ENCODE assay signal across 1 cellular context in the genomic region with DNA sequence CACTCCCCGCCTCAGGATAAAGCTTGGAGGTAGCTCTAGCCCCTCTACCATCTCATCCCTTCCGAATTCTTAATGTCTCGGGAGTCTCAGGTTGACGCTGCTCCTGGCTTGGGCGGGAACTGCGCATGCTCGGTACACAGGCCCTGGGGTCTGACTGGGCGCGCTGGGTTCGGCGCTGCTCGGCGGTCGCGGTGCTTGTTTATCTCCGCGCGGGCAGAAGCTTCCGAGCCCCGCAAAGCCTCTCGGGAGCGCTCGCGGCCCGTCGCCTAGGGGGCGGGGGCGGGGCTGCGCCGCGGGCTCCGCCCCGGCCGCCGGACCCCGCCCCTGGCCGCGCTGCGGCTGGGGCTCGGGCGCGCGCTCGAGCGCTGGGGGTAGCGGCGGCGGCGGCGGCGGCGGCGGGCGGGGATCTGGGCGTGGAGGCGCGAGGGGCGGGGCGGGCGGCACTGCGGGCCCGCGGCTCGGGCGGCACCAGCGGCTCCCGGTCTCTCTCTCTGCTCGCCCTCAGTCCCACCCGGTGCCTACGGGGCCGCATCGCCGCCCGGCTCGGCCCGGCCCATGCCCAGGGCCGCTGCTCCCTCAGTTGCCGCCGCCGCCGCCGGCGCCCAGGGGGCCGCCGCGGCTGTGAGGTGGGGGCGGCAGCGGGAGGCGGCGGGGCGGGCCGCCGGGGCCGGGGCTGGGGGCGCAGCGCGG.
A peak's percentile ranks its signal among the peaks of the same experiment; 100 is the strongest.
TF ChIP-seq lines count a peak whose summit lies in the region.

Gene RAP2A, plus strand, starts transcription at position 443 of the 690 bp plus-strand sequence. CDS start 302 bp downstream, outside the sequence.

TF ChIP-seq in HepG2, 621 proteins besides CTCF, POLR2A, EP300 and RAD21 (continued from another document and continues in another):
- TF ChIP-seq FOXK2 (IDR thresholded peaks at IDR 0.05) (peak; percentile 90), HDAC6 (IDR thresholded peaks at IDR 0.05; ENCODE audit: low read depth, low read length) (no peak), CBX1 (IDR thresholded peaks at IDR 0.05; ENCODE audit: low read depth) (no peak), BORCS8-MEF2B (CRISPR knock-in tag; IDR thresholded peaks at IDR 0.05) (peak; percentile 82; the same call in 1 of the 2 replicates), SIN3B (IDR thresholded peaks at IDR 0.05; ENCODE audit: low read length) (0 out of 2 replicates have a peak, but pooled peaks have one; percentile 43), RBAK (CRISPR knock-in tag; IDR thresholded peaks at IDR 0.05) (no peak), ATF7 (IDR thresholded peaks at IDR 0.05) (no peak), ATF7 (CRISPR knock-in tag; IDR thresholded peaks at IDR 0.05) (no peak), ZNF766 (CRISPR knock-in tag; IDR thresholded peaks at IDR 0.05; ENCODE audit: borderline replicate concordance) (no peak), HNF4G (IDR thresholded peaks at IDR 0.05; ENCODE audit: borderline replicate concordance, low read depth, low read length) (no peak), HNF4G (CRISPR knock-in tag; IDR thresholded peaks at IDR 0.05; ENCODE audit: borderline replicate concordance, low read depth) (no peak), SNAI1 (CRISPR knock-in tag; IDR thresholded peaks at IDR 0.05; ENCODE audit: borderline replicate concordance) (no peak), ZNF704 (CRISPR knock-in tag; IDR thresholded peaks at IDR 0.05; ENCODE audit: borderline replicate concordance) (0 out of 2 replicates have a peak, but pooled peaks have one; percentile 28), ZNF607 (CRISPR knock-in tag; IDR thresholded peaks at IDR 0.05; ENCODE audit: borderline replicate concordance) (no peak), SP1 (IDR thresholded peaks at IDR 0.05) (no peak), SP1 (CRISPR knock-in tag; IDR thresholded peaks at IDR 0.05) (0 out of 2 replicates have a peak, but pooled peaks have one; percentile 16), TOPORS (CRISPR knock-in tag; IDR thresholded peaks at IDR 0.05) (no peak), ELF4 (CRISPR knock-in tag; IDR thresholded peaks at IDR 0.05; ENCODE audit: borderline replicate concordance) (0 out of 2 replicates have a peak, but pooled peaks have one; percentile 3), FOXA3 (CRISPR knock-in tag; IDR thresholded peaks at IDR 0.05) (0 out of 2 replicates have a peak, but pooled peaks have one; percentile 56), KDM5A (IDR thresholded peaks at IDR 0.05; ENCODE audit: borderline replicate concordance, low read length) (no peak), ZNF275 (CRISPR knock-in tag; IDR thresholded peaks at IDR 0.05; ENCODE audit: borderline replicate concordance) (no peak), ZNF383 (CRISPR knock-in tag; IDR thresholded peaks at IDR 0.05; ENCODE audit: borderline replicate concordance) (no peak), TMF1 (CRISPR knock-in tag; IDR thresholded peaks at IDR 0.05; ENCODE audit: low read depth) (peak; percentile 60; the same call in 1 of the 2 replicates), ZIK1 (CRISPR knock-in tag; IDR thresholded peaks at IDR 0.05; ENCODE audit: borderline replicate concordance, low read depth) (no peak), KDM2A (CRISPR knock-in tag; IDR thresholded peaks at IDR 0.05; ENCODE audit: borderline replicate concordance, low read depth) (peak; percentile 30; the same call in 1 of the 2 replicates), LRRFIP1 (CRISPR knock-in tag; conservative IDR thresholded peaks at IDR 0.05) (no peak), TCF7L2 (IDR thresholded peaks at IDR 0.05; ENCODE audit: low read depth, low read length) (no peak), MXI1 (IDR thresholded peaks at IDR 0.05; ENCODE audit: borderline replicate concordance, low read depth, low read length) (no peak; the same call in 2 of the 3 replicates), U2AF2 (IDR thresholded peaks at IDR 0.05; ENCODE audit: low read depth, low read length) (no peak), SRSF1 (optimal IDR thresholded peaks at IDR 0.05; ENCODE audit: low read depth, low read length) (no peak), SNAPC4 (CRISPR knock-in tag; IDR thresholded peaks at IDR 0.05) (no peak), RFXAP (CRISPR knock-in tag; IDR thresholded peaks at IDR 0.05; ENCODE audit: borderline replicate concordance) (no peak), HCFC1 (IDR thresholded peaks at IDR 0.05; ENCODE audit: low read depth, low read length) (no peak), FOXA1 (IDR thresholded peaks at IDR 0.05) (no peak), FOXA1 (CRISPR knock-in tag; IDR thresholded peaks at IDR 0.05) (peak; percentile 79), ZNF562 (CRISPR knock-in tag; IDR thresholded peaks at IDR 0.05; ENCODE audit: borderline replicate concordance) (no peak), ZSCAN20 (CRISPR knock-in tag; IDR thresholded peaks at IDR 0.05; ENCODE audit: borderline replicate concordance) (0 out of 2 replicates have a peak, but pooled peaks have one; percentile 10), ZBTB42 (CRISPR knock-in tag; IDR thresholded peaks at IDR 0.05) (no peak)
- TF ChIP-seq, protein P1, sequence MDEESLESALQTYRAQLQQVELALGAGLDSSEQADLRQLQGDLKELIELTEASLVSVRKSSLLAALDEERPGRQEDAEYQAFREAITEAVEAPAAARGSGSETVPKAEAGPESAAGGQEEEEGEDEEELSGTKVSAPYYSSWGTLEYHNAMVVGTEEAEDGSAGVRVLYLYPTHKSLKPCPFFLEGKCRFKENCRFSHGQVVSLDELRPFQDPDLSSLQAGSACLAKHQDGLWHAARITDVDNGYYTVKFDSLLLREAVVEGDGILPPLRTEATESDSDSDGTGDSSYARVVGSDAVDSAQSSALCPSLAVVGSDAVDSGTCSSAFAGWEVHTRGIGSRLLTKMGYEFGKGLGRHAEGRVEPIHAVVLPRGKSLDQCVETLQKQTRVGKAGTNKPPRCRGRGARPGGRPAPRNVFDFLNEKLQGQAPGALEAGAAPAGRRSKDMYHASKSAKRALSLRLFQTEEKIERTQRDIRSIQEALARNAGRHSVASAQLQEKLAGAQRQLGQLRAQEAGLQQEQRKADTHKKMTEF (CRISPR knock-in tag; IDR thresholded peaks at IDR 0.05) = 0 out of 2 replicates have a peak, but pooled peaks have one; percentile 1
- TF ChIP-seq, protein P2, sequence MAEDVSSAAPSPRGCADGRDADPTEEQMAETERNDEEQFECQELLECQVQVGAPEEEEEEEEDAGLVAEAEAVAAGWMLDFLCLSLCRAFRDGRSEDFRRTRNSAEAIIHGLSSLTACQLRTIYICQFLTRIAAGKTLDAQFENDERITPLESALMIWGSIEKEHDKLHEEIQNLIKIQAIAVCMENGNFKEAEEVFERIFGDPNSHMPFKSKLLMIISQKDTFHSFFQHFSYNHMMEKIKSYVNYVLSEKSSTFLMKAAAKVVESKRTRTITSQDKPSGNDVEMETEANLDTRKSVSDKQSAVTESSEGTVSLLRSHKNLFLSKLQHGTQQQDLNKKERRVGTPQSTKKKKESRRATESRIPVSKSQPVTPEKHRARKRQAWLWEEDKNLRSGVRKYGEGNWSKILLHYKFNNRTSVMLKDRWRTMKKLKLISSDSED (CRISPR knock-in tag; IDR thresholded peaks at IDR 0.05) = no peak
- TF ChIP-seq, protein P3, sequence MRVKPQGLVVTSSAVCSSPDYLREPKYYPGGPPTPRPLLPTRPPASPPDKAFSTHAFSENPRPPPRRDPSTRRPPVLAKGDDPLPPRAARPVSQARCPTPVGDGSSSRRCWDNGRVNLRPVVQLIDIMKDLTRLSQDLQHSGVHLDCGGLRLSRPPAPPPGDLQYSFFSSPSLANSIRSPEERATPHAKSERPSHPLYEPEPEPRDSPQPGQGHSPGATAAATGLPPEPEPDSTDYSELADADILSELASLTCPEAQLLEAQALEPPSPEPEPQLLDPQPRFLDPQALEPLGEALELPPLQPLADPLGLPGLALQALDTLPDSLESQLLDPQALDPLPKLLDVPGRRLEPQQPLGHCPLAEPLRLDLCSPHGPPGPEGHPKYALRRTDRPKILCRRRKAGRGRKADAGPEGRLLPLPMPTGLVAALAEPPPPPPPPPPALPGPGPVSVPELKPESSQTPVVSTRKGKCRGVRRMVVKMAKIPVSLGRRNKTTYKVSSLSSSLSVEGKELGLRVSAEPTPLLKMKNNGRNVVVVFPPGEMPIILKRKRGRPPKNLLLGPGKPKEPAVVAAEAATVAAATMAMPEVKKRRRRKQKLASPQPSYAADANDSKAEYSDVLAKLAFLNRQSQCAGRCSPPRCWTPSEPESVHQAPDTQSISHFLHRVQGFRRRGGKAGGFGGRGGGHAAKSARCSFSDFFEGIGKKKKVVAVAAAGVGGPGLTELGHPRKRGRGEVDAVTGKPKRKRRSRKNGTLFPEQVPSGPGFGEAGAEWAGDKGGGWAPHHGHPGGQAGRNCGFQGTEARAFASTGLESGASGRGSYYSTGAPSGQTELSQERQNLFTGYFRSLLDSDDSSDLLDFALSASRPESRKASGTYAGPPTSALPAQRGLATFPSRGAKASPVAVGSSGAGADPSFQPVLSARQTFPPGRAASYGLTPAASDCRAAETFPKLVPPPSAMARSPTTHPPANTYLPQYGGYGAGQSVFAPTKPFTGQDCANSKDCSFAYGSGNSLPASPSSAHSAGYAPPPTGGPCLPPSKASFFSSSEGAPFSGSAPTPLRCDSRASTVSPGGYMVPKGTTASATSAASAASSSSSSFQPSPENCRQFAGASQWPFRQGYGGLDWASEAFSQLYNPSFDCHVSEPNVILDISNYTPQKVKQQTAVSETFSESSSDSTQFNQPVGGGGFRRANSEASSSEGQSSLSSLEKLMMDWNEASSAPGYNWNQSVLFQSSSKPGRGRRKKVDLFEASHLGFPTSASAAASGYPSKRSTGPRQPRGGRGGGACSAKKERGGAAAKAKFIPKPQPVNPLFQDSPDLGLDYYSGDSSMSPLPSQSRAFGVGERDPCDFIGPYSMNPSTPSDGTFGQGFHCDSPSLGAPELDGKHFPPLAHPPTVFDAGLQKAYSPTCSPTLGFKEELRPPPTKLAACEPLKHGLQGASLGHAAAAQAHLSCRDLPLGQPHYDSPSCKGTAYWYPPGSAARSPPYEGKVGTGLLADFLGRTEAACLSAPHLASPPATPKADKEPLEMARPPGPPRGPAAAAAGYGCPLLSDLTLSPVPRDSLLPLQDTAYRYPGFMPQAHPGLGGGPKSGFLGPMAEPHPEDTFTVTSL (CRISPR knock-in tag; IDR thresholded peaks at IDR 0.05; ENCODE audit: borderline replicate concordance) = 0 out of 2 replicates have a peak, but pooled peaks have one; percentile 6
